26 cellular contexts compared by ENCODE assay signal in the genomic region with DNA sequence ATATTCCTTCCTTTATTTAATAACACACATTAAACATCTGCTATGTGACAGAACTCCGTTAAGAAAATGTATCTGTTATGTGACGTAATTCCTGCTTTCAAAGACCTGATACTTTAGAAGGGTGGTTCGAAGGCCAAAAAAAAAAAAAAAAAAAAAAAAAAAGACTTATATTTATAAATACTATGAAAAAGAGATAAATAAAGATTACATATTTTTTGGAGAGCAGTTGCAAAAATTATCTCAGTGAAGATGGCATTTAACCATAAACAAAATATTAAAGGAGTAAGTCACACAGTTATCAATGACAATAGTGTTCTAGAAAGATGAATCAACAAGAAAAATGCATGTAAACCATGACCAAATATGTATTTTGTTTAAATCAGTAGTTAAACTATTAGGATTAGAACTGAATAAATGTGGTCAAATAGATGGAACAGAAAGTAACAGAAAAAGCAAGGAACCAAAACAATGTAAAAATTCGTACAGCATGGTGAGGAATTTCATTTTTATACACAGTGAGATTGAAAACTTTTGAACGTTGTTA.
"Had no signal": no experiment of that assay in that cellular context is flagged by ENCODE, and none has a peak within 500 bp of the region (broad histone marks: within the 10 kb centered on the region; RNA-seq: fewer than 3 reads in every experiment).

No MANE protein-coding gene starts in this region.

- H3K27me3 Mint-ChIP-seq: naive B cell; natural killer cell treated with Interleukin-12 subunit alpha and Interleukin-12 subunit beta and Interleukin-15 and Interleukin-18, amount 100 ng/mL, for 72 hours; progenitor cell of endocrine pancreas; stimulated activated naive CD8-positive, alpha-beta T cell treated with anti-CD3 and anti-CD28 coated beads, Interleukin-15, amount 100 ng/mL, for 72 hours had no signal

- H3K27ac Mint-ChIP-seq: mesothelial cell of epicardium; naive B cell; natural killer cell treated with Interleukin-12 subunit alpha and Interleukin-12 subunit beta and Interleukin-15 and Interleukin-18, amount 100 ng/mL, for 72 hours; neural progenitor cell; progenitor cell of endocrine pancreas; stimulated activated naive CD8-positive, alpha-beta T cell treated with anti-CD3 and anti-CD28 coated beads, Interleukin-15, amount 100 ng/mL, for 72 hours had no signal

- H3K4me1 Mint-ChIP-seq: mesothelial cell of epicardium; naive B cell; neural progenitor cell; stimulated activated naive CD8-positive, alpha-beta T cell treated with anti-CD3 and anti-CD28 coated beads, Interleukin-15, amount 100 ng/mL, for 72 hours had no signal

- H3K4me1 ChIP-seq: foreskin keratinocyte, heart right ventricle, left lung, neural progenitor cell, parathyroid adenoma, right atrium auricular region, thyroid gland, vagina had no signal

- H3K79me2 ChIP-seq: parathyroid adenoma had no signal

- H3K9me3 ChIP-seq: left lung, mucosa of descending colon, right atrium auricular region, sigmoid colon, thyroid gland, vagina had no signal

- H3K36me3 ChIP-seq: heart right ventricle, left lung, neural progenitor cell, right atrium auricular region, sigmoid colon, thyroid gland, vagina had no signal

- H3K4me2 ChIP-seq: neural progenitor cell had no signal

- H3K27ac ChIP-seq: dorsolateral prefrontal cortex, epithelial cell of prostate, foreskin keratinocyte, heart right ventricle, left lung, neural progenitor cell, parathyroid adenoma, right atrium auricular region, sigmoid colon, thyroid gland, vagina had no signal

- DNase-seq: dorsolateral prefrontal cortex; effector CD4-positive, alpha-beta T cell; foreskin keratinocyte; glutamatergic neuron; heart right ventricle; hippocampal formation; left cardiac atrium; left lung; mucosa of descending colon; naive B cell; sigmoid colon; stimulated activated CD4-positive, alpha-beta T cell treated with anti-CD3 and anti-CD28 coated beads, Interleukin-1b, Interleukin-23, amount 100 ng/mL, for 48 hours; stimulated activated CD4-positive, alpha-beta T cell treated with anti-CD3 and anti-CD28 coated beads, Interleukin-4, amount 100 ng/mL, for 1 hour; stimulated activated CD8-positive, alpha-beta memory T cell treated with anti-CD3 and anti-CD28 coated beads, Interleukin-4, amount 100 ng/mL, for 48 hours; stimulated activated naive CD4-positive, alpha-beta T cell; stimulated activated naive CD8-positive, alpha-beta T cell treated with anti-CD3 and anti-CD28 coated beads, Interleukin-15, amount 100 ng/mL, for 72 hours; thyroid gland; trophoblast cell had no signal

- H3K27me3 ChIP-seq: dorsolateral prefrontal cortex, foreskin keratinocyte, heart right ventricle, left lung, neural progenitor cell, right atrium auricular region, sigmoid colon, thyroid gland, vagina had no signal

- H3K4me3 Mint-ChIP-seq: mesothelial cell of epicardium; naive B cell; natural killer cell treated with Interleukin-12 subunit alpha and Interleukin-12 subunit beta and Interleukin-15 and Interleukin-18, amount 100 ng/mL, for 72 hours; neural progenitor cell; stimulated activated naive CD8-positive, alpha-beta T cell treated with anti-CD3 and anti-CD28 coated beads, Interleukin-15, amount 100 ng/mL, for 72 hours had no signal

- H3K9me3 Mint-ChIP-seq: mesothelial cell of epicardium; stimulated activated naive CD8-positive, alpha-beta T cell treated with anti-CD3 and anti-CD28 coated beads, Interleukin-15, amount 100 ng/mL, for 72 hours had no signal

- H2AFZ ChIP-seq: parathyroid adenoma had no signal

- H3K36me3 Mint-ChIP-seq: mesothelial cell of epicardium; naive B cell; natural killer cell treated with Interleukin-12 subunit alpha and Interleukin-12 subunit beta and Interleukin-15 and Interleukin-18, amount 100 ng/mL, for 72 hours; neural progenitor cell had no signal

- H3K9ac ChIP-seq: neural progenitor cell, parathyroid adenoma had no signal

- H3K4me3 ChIP-seq: dorsolateral prefrontal cortex, heart right ventricle, left lung, mucosa of descending colon, neural progenitor cell, right atrium auricular region, sigmoid colon, thyroid gland, vagina had no signal
